Comparison of ENCODE assay signal across 16 cellular contexts in genomic region chr2:155980941-155981561, GRCh38.
DNase-seq lines count a peak whose midpoint lies in the region; ATAC-seq and TF ChIP-seq lines count a peak whose summit lies in the region.
"Had no signal": no experiment of that assay in that cellular context is flagged by ENCODE, and none has a peak within 500 bp of the region (broad histone marks: within the 10 kb centered on the region; RNA-seq: fewer than 3 reads in every experiment).

No MANE protein-coding gene starts in this region.

- H3K79me2 ChIP-seq in ACC112 (ENCODE audit: control insufficient read depth, insufficient read depth, low read length, unreplicated experiment) = no peaks in the 10 kb centered on the region

- H3K9me3 Mint-ChIP-seq in activated T-helper 2 cell treated with anti-CD3 and anti-CD28 coated beads, Interferon-gamma antibody, Interleukin-2, Interleukin-4, amounts not matched to agents 10 μg/mL and 5 μg/mL and 100 μg/mL, durations not matched to agents 14 hours and 24 hours and 36 hours = no peaks in the 10 kb centered on the region

- no peak overlapping the region for H3K27ac Mint-ChIP-seq in activated T-helper 2 cell treated with anti-CD3 and anti-CD28 coated beads, Interferon-gamma antibody, Interleukin-2, Interleukin-4, amounts not matched to agents 10 μg/mL and 5 μg/mL and 100 μg/mL, durations not matched to agents 14 hours and 24 hours and 36 hours

- H3K4me1 ChIP-seq in ACC112 (ENCODE audit: control insufficient read depth, insufficient read depth, low read length, unreplicated experiment) = no peaks in the 10 kb centered on the region
- H3K4me1 ChIP-seq: prostate gland had no signal

- peak; percentile 15 to 57 for DNase-seq in HL-60 (ENCODE audit: low read depth in 1 of 2, low spot score in 1 of 2)
- DNase-seq in activated T-helper 2 cell treated with anti-CD3 and anti-CD28 coated beads, Interferon-gamma antibody, Interleukin-2, Interleukin-4, amounts not matched to agents 10 μg/mL and 5 μg/mL and 100 μg/mL, durations not matched to agents 14 hours and 24 hours and 36 hours (ENCODE audit: low spot score) = no peak
- DNase-seq in activated T-cell treated with anti-CD3 and anti-CD28 coated beads, Interleukin-2, amount 50 U/mL, for 48 hours = no peak
- DNase-seq: ACHN; activated naive CD4-positive, alpha-beta T cell; central memory CD4-positive, alpha-beta T cell; DMS79 treated with DMSO at 0.1 percent for 48 hours; MG63; midbrain; SHP77 had no signal

- H3K27ac ChIP-seq in ACC112 (ENCODE audit: low read depth, low read length) (no peak overlapping the region), HL-60 (replicated peaks) (no peak overlapping the region)
- H3K27ac ChIP-seq: prostate gland had no signal

- H3K27me3 ChIP-seq in ACC112 (ENCODE audit: insufficient read depth, low read length) (no peaks in the 10 kb centered on the region), HL-60 (ENCODE audit: insufficient read depth, poor library complexity, severe bottlenecking) (no peaks in the 10 kb centered on the region)
- H3K27me3 ChIP-seq: MG63 had no signal

- ATAC-seq in GM19023 (IDR thresholded peaks at IDR 0.05; ENCODE audit: unreplicated experiment) = peak; percentile 57
- peak; percentile 55 for ATAC-seq in HG02798 (IDR thresholded peaks at IDR 0.05; ENCODE audit: poor library complexity, unreplicated experiment)
- no peak for ATAC-seq in HG03135 (IDR thresholded peaks at IDR 0.05; ENCODE audit: unreplicated experiment)
- no peak for ATAC-seq in HG03045 (IDR thresholded peaks at IDR 0.05; ENCODE audit: unreplicated experiment)

- H2AFZ ChIP-seq in ACC112 (ENCODE audit: low read length, unreplicated experiment) = no peak overlapping the region

- H3K27me3 Mint-ChIP-seq in activated T-helper 2 cell treated with anti-CD3 and anti-CD28 coated beads, Interferon-gamma antibody, Interleukin-2, Interleukin-4, amounts not matched to agents 10 μg/mL and 5 μg/mL and 100 μg/mL, durations not matched to agents 14 hours and 24 hours and 36 hours (ENCODE audit: low read depth) = no peaks in the 10 kb centered on the region

- intact Hi-C loops in activated T-helper 2 cell treated with anti-CD3 and anti-CD28 coated beads, Interferon-gamma antibody, Interleukin-2, Interleukin-4, amounts not matched to agents 10 μg/mL and 5 μg/mL and 100 μg/mL, durations not matched to agents 14 hours and 24 hours and 36 hours (cut with micrococcal nuclease) = no loop called here

- H3K4me1 Mint-ChIP-seq in activated T-helper 2 cell treated with anti-CD3 and anti-CD28 coated beads, Interferon-gamma antibody, Interleukin-2, Interleukin-4, amounts not matched to agents 10 μg/mL and 5 μg/mL and 100 μg/mL, durations not matched to agents 14 hours and 24 hours and 36 hours (ENCODE audit: low read depth) = peaks cover 4% of the 10 kb centered on the region

- TF ChIP-seq CTCF in HL-60 (IDR thresholded peaks at IDR 0.05; ENCODE audit: insufficient read depth, low read length) = no peak

- no peaks in the 10 kb centered on the region for H3K36me3 Mint-ChIP-seq in activated T-helper 2 cell treated with anti-CD3 and anti-CD28 coated beads, Interferon-gamma antibody, Interleukin-2, Interleukin-4, amounts not matched to agents 10 μg/mL and 5 μg/mL and 100 μg/mL, durations not matched to agents 14 hours and 24 hours and 36 hours (ENCODE audit: low read depth)

- no peak overlapping the region for H3K4me3 Mint-ChIP-seq in activated T-helper 2 cell treated with anti-CD3 and anti-CD28 coated beads, Interferon-gamma antibody, Interleukin-2, Interleukin-4, amounts not matched to agents 10 μg/mL and 5 μg/mL and 100 μg/mL, durations not matched to agents 14 hours and 24 hours and 36 hours (ENCODE audit: low read depth)

- no peaks in the 10 kb centered on the region for H3K36me3 ChIP-seq in ACC112 (ENCODE audit: insufficient read depth, low read length)
- H3K36me3 ChIP-seq: MG63, prostate gland had no signal

- H3K4me3 ChIP-seq in ACC112 (ENCODE audit: low read depth, low read length) (peak overlapping the region; percentile 31; the same call in 1 of the 2 replicates), HL-60 (replicated peaks; ENCODE audit: insufficient read depth, low read length) (no peak overlapping the region)
- H3K4me3 ChIP-seq: MG63, prostate gland had no signal

Comparison
In these comparisons a context has a peak if more than half of its experiments do, and no peak if none do; other contexts are left out.
1. ATAC-seq: peak in GM19023 (single experiment) and HG02798 (single experiment); none in HG03135 (single experiment) and HG03045 (single experiment).
2. DNase-seq: peak in HL-60 (2 of 2); none in activated T-helper 2 cell treated with anti-CD3 and anti-CD28 coated beads, Interferon-gamma antibody, Interleukin-2, Interleukin-4, amounts not matched to agents 10 μg/mL and 5 μg/mL and 100 μg/mL, durations not matched to agents 14 hours and 24 hours and 36 hours (single experiment) and activated T-cell treated with anti-CD3 and anti-CD28 coated beads, Interleukin-2, amount 50 U/mL, for 48 hours (0 of 2).